In the genomic region with DNA sequence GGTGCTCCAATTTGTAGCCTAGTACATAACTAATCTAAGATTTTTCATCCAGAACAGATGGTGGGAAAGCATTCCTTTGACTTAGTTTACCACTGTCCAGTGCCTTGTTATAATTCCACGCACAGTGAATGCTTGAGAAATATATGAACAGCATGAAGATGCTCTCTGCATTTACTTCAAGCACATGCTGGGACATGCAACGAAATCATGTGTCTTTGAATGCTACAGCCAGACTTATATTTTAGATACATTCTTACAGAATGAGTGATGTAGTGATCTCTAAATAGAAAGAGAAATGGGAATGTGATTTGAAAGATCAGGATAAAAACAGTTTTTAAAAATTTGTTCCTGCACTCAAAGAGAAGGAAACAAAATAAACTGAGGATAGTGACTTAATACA, we compare ENCODE assay signal across 27 cellular contexts.
"Had no signal": no experiment of that assay in that cellular context is flagged by ENCODE, and none has a peak within 500 bp of the region (broad histone marks: within the 10 kb centered on the region; RNA-seq: fewer than 3 reads in every experiment).

No MANE protein-coding gene starts in this region.

- DNase-seq: activated CD4-positive, alpha-beta memory T cell treated with anti-CD3 and anti-CD28 coated beads for 36 hours; activated CD4-positive, alpha-beta T cell treated with anti-CD3 and anti-CD28 coated beads for 36 hours; activated CD4-positive, alpha-beta T cell treated with anti-CD3 and anti-CD28 coated beads, Interleukin-2, amount 10 ng/mL, durations not matched to agents 24 days and 14 days; activated CD4-positive, CD25-positive, alpha-beta regulatory T cell; activated CD4-positive, CD25-positive, alpha-beta regulatory T cell treated with anti-CD3 and anti-CD28 coated beads, Interleukin-2, amount 50 U/mL, for 72 hours; activated CD8-positive, alpha-beta memory T cell treated with anti-CD3 and anti-CD28 coated beads, Interleukin-2, amount 10 ng/mL, durations not matched to agents 7 days and 5 days; activated CD8-positive, alpha-beta memory T cell treated with anti-CD3 and anti-CD28 coated beads, Interleukin-2, amount 50 U/mL, for 4 hours; activated CD8-positive, alpha-beta T cell treated with anti-CD3 and anti-CD28 coated beads, Interleukin-2, amount 10 ng/mL, durations not matched to agents 7 days and 5 days; activated effector memory CD4-positive, alpha-beta T cell treated with anti-CD3 and anti-CD28 coated beads, Interleukin-2, amount 50 U/mL, for 16 hours; activated naive CD4-positive, alpha-beta T cell treated with anti-CD3 and anti-CD28 coated beads for 36 hours; activated naive CD8-positive, alpha-beta T cell treated with anti-CD3 and anti-CD28 coated beads for 36 hours; activated naive CD8-positive, alpha-beta T cell treated with anti-CD3 and anti-CD28 coated beads, Interleukin-2, amount 50 U/mL, for 24 hours; activated T-cell treated with anti-CD3 and anti-CD28 coated beads, Interleukin-2, amount 50 U/mL, for 1 hour; activated T-cell treated with anti-CD3 and anti-CD28 coated beads, Interleukin-2, amount 50 U/mL, for 48 hours; adrenal gland; aorta; body of pancreas; effector memory CD4-positive, alpha-beta T cell; endodermal cell; erythroblast; foreskin melanocyte; head of caudate nucleus; T-helper 2 cell had no signal

- H3K27ac ChIP-seq: adrenal gland, body of pancreas, coronary artery, esophagus muscularis mucosa, gastroesophageal sphincter had no signal

- H3K9me3 ChIP-seq: adrenal gland, body of pancreas, esophagus muscularis mucosa, gastroesophageal sphincter had no signal

- H3K4me1 ChIP-seq: adrenal gland, body of pancreas, esophagus muscularis mucosa, gastroesophageal sphincter had no signal

- H3K27me3 ChIP-seq: adrenal gland, body of pancreas, dorsolateral prefrontal cortex, esophagus muscularis mucosa, gastroesophageal sphincter had no signal

- H3K36me3 ChIP-seq: adrenal gland, esophagus muscularis mucosa, gastroesophageal sphincter had no signal

- ATAC-seq: activated CD4-positive, alpha-beta T cell treated with anti-CD3 and anti-CD28 coated beads for 36 hours; activated CD8-positive, alpha-beta memory T cell treated with anti-CD3 and anti-CD28 coated beads, Interleukin-2, amount 10 ng/mL, durations not matched to agents 7 days and 5 days; activated CD8-positive, alpha-beta T cell treated with anti-CD3 and anti-CD28 coated beads, Interleukin-2, amount 10 ng/mL, durations not matched to agents 7 days and 5 days; activated naive CD8-positive, alpha-beta T cell treated with anti-CD3 and anti-CD28 coated beads, Interleukin-2, amount 50 U/mL, for 24 hours; body of pancreas; gastroesophageal sphincter had no signal

- H3K4me3 ChIP-seq: adrenal gland, body of pancreas, coronary artery, dorsolateral prefrontal cortex, esophagus muscularis mucosa, gastroesophageal sphincter had no signal
